1 cellular context compared by ENCODE assay signal in genomic region chr16:55435387-55435786, GRCh38.
TF ChIP-seq lines count a peak whose summit lies in the region.

No MANE protein-coding gene starts in this region.

TF ChIP-seq in K562, 482 proteins besides CTCF, POLR2A, EP300 and RAD21 (continued from another document and continues in another):
- TF ChIP-seq ZNF407 (IDR thresholded peaks at IDR 0.05; ENCODE audit: low read depth) (no peak), HES1 (IDR thresholded peaks at IDR 0.05; ENCODE audit: low read depth) (peak; percentile 95), NR2C1 (IDR thresholded peaks at IDR 0.05) (no peak), NR2C1 (tag; IDR thresholded peaks at IDR 0.05) (no peak), KAT2B (IDR thresholded peaks at IDR 0.05; ENCODE audit: low read depth, low read length) (no peak), DMBX1 (CRISPR knock-in tag; IDR thresholded peaks at IDR 0.05; ENCODE audit: borderline replicate concordance) (no peak), CBX2 (IDR thresholded peaks at IDR 0.05; ENCODE audit: insufficient read depth, low read length, poor library complexity, severe bottlenecking) (no peak), ZBTB40 (IDR thresholded peaks at IDR 0.05) (no peak), ZBTB40 (CRISPR knock-in tag; IDR thresholded peaks at IDR 0.05) (no peak), HBP1 (CRISPR knock-in tag; IDR thresholded peaks at IDR 0.05) (no peak), ZNF583 (CRISPR knock-in tag; IDR thresholded peaks at IDR 0.05) (no peak), ZBTB49 (CRISPR knock-in tag; IDR thresholded peaks at IDR 0.05; ENCODE audit: borderline replicate concordance) (no peak), LCOR (CRISPR knock-in tag; IDR thresholded peaks at IDR 0.05) (no peak), NCOR1 (IDR thresholded peaks at IDR 0.05) (peak; percentile 74), RCOR1 (IDR thresholded peaks at IDR 0.05; ENCODE audit: borderline replicate concordance in 1 of 2, low read depth in 2 of 2, low read length in 2 of 2) (peak in 1 of 2 experiments; percentile 95; a peak in 2 of 4 replicates), E2F4 (CRISPR knock-in tag; IDR thresholded peaks at IDR 0.05; ENCODE audit: low read depth) (no peak), ZNF449 (CRISPR knock-in tag; IDR thresholded peaks at IDR 0.05) (peak; percentile 78; the same call in 1 of the 2 replicates), TBP (optimal IDR thresholded peaks at IDR 0.05; ENCODE audit: low read depth, low read length) (no peak), GTF2B (IDR thresholded peaks at IDR 0.05; ENCODE audit: extremely low read depth, insufficient read length) (no peak), ZNF639 (CRISPR knock-in tag; conservative IDR thresholded peaks at IDR 0.05 in 1 of 2, IDR thresholded peaks at IDR 0.05 in 1 of 2) (peak in 1 of 2 experiments; percentile 61; a peak in 1 of 4 replicates), ZNF668 (CRISPR knock-in tag; IDR thresholded peaks at IDR 0.05) (no peak), PRPF4 (IDR thresholded peaks at IDR 0.05; ENCODE audit: insufficient read depth, low read depth, low read length, poor library complexity, severe bottlenecking) (no peak), PCBP2 (IDR thresholded peaks at IDR 0.05; ENCODE audit: low read depth, low read length, poor library complexity, severe bottlenecking) (no peak), SMARCC2 (IDR thresholded peaks at IDR 0.05; ENCODE audit: low read depth) (peak; percentile 50; the same call in 1 of the 2 replicates), RFX1 (IDR thresholded peaks at IDR 0.05) (no peak)
